ENCODE assay signal across 8 cellular contexts in the genomic region with DNA sequence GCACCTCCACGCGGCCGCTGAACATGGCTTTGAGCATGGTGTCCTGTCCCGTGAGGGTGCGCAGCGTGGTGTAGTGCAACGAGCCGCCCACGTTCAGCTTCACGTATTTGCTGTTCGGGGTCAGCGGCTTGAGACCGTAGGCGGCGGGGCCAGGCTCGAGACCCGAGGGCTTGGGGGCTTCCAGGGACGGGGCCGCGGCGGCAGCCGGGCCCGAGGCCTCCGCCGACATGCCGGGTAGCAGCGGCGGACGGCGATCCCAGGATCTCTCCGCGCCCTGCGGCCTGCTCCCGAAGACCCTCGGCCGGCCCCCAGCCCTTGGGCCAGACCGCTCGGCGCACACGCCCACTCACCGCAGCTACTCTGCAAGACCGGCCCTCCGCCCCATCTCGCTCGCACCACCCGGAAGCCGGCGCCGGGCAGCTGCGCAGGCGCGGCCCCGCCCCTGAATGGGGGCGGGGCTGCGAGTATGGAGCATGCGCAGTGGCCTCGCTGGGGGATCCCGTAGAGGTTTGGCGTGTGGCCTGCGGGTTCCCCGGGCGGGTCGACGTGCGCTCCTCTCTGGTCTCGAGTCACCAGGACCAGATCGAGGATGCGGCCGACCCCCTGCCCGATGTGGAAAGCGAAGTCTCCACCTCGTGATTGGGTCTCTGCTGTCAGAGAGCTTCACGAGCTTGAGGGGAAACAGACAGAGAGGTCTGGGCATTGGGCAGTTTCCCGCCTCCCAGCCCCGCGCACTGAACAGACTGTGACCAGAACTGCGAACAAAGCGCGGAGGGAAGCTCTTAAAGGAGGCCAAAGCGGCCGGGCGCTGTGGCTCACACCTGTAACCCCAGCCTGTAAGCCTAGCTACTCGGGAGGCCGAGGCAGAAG. TPM values are rescaled to one million over a fixed set of nuclear protein-coding genes. Genes with fewer than 3 reads are reported as not detected.
DNase-seq lines count a peak whose midpoint lies in the region; ATAC-seq and TF ChIP-seq lines count a peak whose summit lies in the region.

A gene with protein sequence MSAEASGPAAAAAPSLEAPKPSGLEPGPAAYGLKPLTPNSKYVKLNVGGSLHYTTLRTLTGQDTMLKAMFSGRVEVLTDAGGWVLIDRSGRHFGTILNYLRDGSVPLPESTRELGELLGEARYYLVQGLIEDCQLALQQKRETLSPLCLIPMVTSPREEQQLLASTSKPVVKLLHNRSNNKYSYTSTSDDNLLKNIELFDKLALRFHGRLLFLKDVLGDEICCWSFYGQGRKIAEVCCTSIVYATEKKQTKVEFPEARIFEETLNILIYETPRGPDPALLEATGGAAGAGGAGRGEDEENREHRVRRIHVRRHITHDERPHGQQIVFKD (minus strand): TSS at position 422 of the 870 bp plus-strand sequence. CDS start 193 bp downstream, at position 229.

- H3K27ac ChIP-seq in HUES64 (ENCODE audit: low read depth, low read length) = peak within 1 kb of the TSS; percentile 78

- peaks cover 21% of the 10 kb centered on the region for H3K36me3 ChIP-seq in HUES64 (ENCODE audit: insufficient read depth, low read length)

- peaks cover 7% of the 10 kb centered on the region; the same call in 1 of the 2 replicates for H3K4me1 ChIP-seq in HUES64 (ENCODE audit: insufficient read depth, low read length)

- no peak for TF ChIP-seq CTCF in epithelial cell of proximal tubule (conservative IDR thresholded peaks at IDR 0.05; ENCODE audit: low read depth, low read length)

- ATAC-seq in GM21447 (IDR thresholded peaks at IDR 0.05; ENCODE audit: unreplicated experiment) = peak; percentile 86

- DNase-seq in D341Med (ENCODE audit: low spot score) (peak; percentile 98), OCI-M2 (lab: John Stamatoyannopoulos, UW; ENCODE audit: unreplicated experiment) (peak; percentile 59), activated T-cell treated with anti-CD3 and anti-CD28 coated beads for 4 hours (peak; percentile 85), epithelial cell of proximal tubule (ENCODE audit: low read depth) (no peak), mucosa of gallbladder (ENCODE audit: low spot score) (peak; percentile 86)
- peak; percentile 92 for DNase-seq in stimulated activated CD8-positive, alpha-beta memory T cell treated with anti-CD3 and anti-CD28 coated beads, Interleukin-4, amount 100 ng/mL, for 48 hours

- peak within 1 kb of the TSS; percentile 94 for H3K9ac ChIP-seq in HUES64 (ENCODE audit: low read depth, low read length)

- H3K27me3 ChIP-seq in HUES64 (ENCODE audit: insufficient read depth, low read length) = no peaks in the 10 kb centered on the region

- under 1% methylated on average over 84 of the region's 84 CpGs for WGBS in HUES64

- H3K4me3 ChIP-seq in HUES64 (ENCODE audit: low read length) (peak within 1 kb of the TSS; percentile 77), epithelial cell of proximal tubule (ENCODE audit: low read depth, low read length) (peak within 1 kb of the TSS; percentile 95)

- H3K9me3 ChIP-seq in HUES64 (ENCODE audit: insufficient read depth, low read depth, low read length) = no peaks in the 10 kb centered on the region

RNA-seq across cellular contexts. Expression of the gene that starts here (rescaled TPM):
- 6.3 TPM for polyA plus RNA-seq in HUES64 (2013, experiment 1 of 2)
- 8.6 TPM for polyA plus RNA-seq in HUES64 (2013, experiment 2 of 2)
- total RNA-seq in epithelial cell of proximal tubule = 6.6 and 17.4 TPM in 2 replicates
- 28.4 TPM for total RNA-seq in mucosa of gallbladder
